ENCODE assay signal across 11 cellular contexts in genomic region chr11:104402812-104403521, GRCh38.
A peak's percentile ranks its signal among the peaks of the same experiment; 100 is the strongest.
DNase-seq lines count a peak whose midpoint lies in the region; ATAC-seq and TF ChIP-seq lines count a peak whose summit lies in the region.
"Had no signal": no experiment of that assay in that cellular context is flagged by ENCODE, and none has a peak within 500 bp of the region (broad histone marks: within the 10 kb centered on the region; RNA-seq: fewer than 3 reads in every experiment).

No MANE protein-coding gene starts in this region.

- no peak for TF ChIP-seq POLR2A in uterus (IDR thresholded peaks at IDR 0.05)

- no peaks in the 10 kb centered on the region for H3K36me3 Mint-ChIP-seq in activated B cell treated with CpG ODN at 0.5 μM for 24 hours (ENCODE audit: low read depth)

- peaks cover 7% of the 10 kb centered on the region for H3K4me1 Mint-ChIP-seq in activated B cell treated with CpG ODN at 0.5 μM for 24 hours

- no peak overlapping the region for H3K4me3 Mint-ChIP-seq in activated B cell treated with CpG ODN at 0.5 μM for 24 hours

- CTCF ChIA-PET in activated B cell treated with CpG ODN at 0.5 μM for 24 hours (lab: Charles Lee) = no interaction called here

- H3K4me3 ChIP-seq in H7 (ENCODE audit: insufficient read depth, low read depth, low read length) (no peak overlapping the region), MG63 (no peak overlapping the region), uterus (no peak overlapping the region)

- H3K27ac ChIP-seq in uterus = no peak overlapping the region

- POLR2A ChIA-PET in activated B cell treated with CpG ODN at 0.5 μM for 24 hours (lab: Charles Lee) = no interaction called here

- H3K27ac Mint-ChIP-seq in activated B cell treated with CpG ODN at 0.5 μM for 24 hours = no peak overlapping the region

- H3K27me3 ChIP-seq in H7 (ENCODE audit: control insufficient read depth, insufficient read depth, low read length) = no peaks in the 10 kb centered on the region
- no peaks in the 10 kb centered on the region for H3K27me3 ChIP-seq in MG63
- no peaks in the 10 kb centered on the region for H3K27me3 ChIP-seq in uterus

- peak; percentile 65 for ATAC-seq in activated B cell treated with CpG ODN at 0.5 μM for 24 hours (ENCODE audit: low read depth)
- ATAC-seq: HepG2 had no signal

- peak; percentile 29 for DNase-seq in H7
- peak; percentile 84 to 87 for DNase-seq in Kasumi-1 (lab: John Stamatoyannopoulos, UW)
- DNase-seq in activated B cell treated with CpG ODN at 0.5 μM for 24 hours = no peak
- DNase-seq in renal cortical epithelial cell (ENCODE audit: low read depth) = peak; percentile 78
- DNase-seq in NCI-H82 treated with DMSO at 0.1 percent for 48 hours (lab: John Stamatoyannopoulos, UW; ENCODE audit: unreplicated experiment) = no peak
- DNase-seq in MG63 = no peak
- no peak for DNase-seq in uterus
- DNase-seq: Caco-2, NCI-H2081 treated with DMSO at 0.1 percent for 48 hours, T-helper 2 cell had no signal

- intact Hi-C loops in activated B cell treated with CpG ODN at 0.5 μM for 24 hours (cut with micrococcal nuclease) = loop anchor here (1.0 kb wide), 1 partner anchor 8 kb away; no protein-coding TSS in a partner anchor
- intact Hi-C loops in uterus (cut with DNase I; ENCODE audit: low total_unique reads) = no loop called here

- H3K9me3 ChIP-seq in MG63 (no peaks in the 10 kb centered on the region), uterus (no peaks in the 10 kb centered on the region)
- H3K9me3 ChIP-seq: Caco-2 had no signal

- no peaks in the 10 kb centered on the region for H3K9me3 Mint-ChIP-seq in activated B cell treated with CpG ODN at 0.5 μM for 24 hours

- H3K36me3 ChIP-seq in H7 (replicated peaks; ENCODE audit: control insufficient read depth, insufficient read depth, low read length) (no peaks in the 10 kb centered on the region), MG63 (no peaks in the 10 kb centered on the region), uterus (no peaks in the 10 kb centered on the region)

- no peak for TF ChIP-seq CTCF in activated B cell treated with CpG ODN at 0.5 μM for 24 hours (IDR thresholded peaks at IDR 0.05)
- no peak for TF ChIP-seq CTCF in uterus (IDR thresholded peaks at IDR 0.05)

- no peaks in the 10 kb centered on the region for H3K27me3 Mint-ChIP-seq in activated B cell treated with CpG ODN at 0.5 μM for 24 hours

- H3K4me1 ChIP-seq in uterus = no peaks in the 10 kb centered on the region
- H3K4me1 ChIP-seq: Caco-2 had no signal

Comparison
In these comparisons a context has a peak if more than half of its experiments do, and no peak if none do; other contexts are left out.
1. DNase-seq: peak in H7 (single experiment), Kasumi-1 (2 of 2) and renal cortical epithelial cell (single experiment); none in activated B cell treated with CpG ODN at 0.5 μM for 24 hours (single experiment), NCI-H82 treated with DMSO at 0.1 percent for 48 hours (single experiment), MG63 (single experiment) and uterus (0 of 2).